ENCODE assay signal across 1 cellular context in the genomic region with DNA sequence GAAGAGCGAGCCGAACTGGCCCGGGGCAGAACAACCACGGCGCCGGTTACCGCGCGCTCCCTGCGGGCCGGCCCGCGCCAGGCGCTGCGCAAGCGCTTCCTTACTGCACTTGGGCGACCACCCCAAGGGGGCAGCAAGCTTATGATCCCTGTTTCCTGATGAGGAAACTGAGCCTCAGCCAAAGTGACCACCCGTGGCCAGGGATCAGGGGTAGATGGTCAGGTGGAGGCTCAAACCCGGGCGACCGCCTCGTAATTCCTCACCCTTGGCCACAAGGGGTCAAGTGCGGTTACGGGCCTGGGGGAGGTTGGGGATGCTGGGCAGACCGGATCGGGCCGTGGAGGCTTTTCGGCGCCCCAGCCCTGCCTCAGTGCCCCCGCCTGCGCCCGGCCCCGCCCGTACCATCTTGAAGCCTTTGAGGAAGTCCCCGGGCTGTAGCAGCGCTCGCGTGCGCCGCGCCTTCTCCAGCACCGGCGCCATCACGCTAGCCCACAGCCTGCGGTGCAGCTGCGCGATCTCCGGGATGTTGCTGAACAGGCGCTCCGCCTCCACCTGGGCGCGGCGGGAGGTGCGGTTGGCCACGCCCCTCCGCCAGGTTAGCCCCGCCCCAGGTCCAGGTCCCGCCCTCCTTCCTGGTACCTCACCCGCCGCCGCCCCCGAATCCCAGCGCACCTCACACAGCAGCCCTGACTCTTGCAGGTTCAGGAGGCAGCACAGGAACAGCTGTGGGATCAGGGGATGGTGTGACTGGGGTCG.
TF ChIP-seq lines count a peak whose summit lies in the region.

No MANE protein-coding gene starts in this region.

TF ChIP-seq in K562, 482 proteins besides CTCF, POLR2A, EP300 and RAD21 (continued from another document):
- TF ChIP-seq, protein P1, sequence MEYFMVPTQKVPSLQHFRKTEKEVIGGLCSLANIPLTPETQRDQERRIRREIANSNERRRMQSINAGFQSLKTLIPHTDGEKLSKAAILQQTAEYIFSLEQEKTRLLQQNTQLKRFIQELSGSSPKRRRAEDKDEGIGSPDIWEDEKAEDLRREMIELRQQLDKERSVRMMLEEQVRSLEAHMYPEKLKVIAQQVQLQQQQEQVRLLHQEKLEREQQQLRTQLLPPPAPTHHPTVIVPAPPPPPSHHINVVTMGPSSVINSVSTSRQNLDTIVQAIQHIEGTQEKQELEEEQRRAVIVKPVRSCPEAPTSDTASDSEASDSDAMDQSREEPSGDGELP (CRISPR knock-in tag; IDR thresholded peaks at IDR 0.05; ENCODE audit: borderline replicate concordance): peak; percentile 68
- TF ChIP-seq ZNF174 (CRISPR knock-in tag; IDR thresholded peaks at IDR 0.05): no peak
- TF ChIP-seq, protein P2, sequence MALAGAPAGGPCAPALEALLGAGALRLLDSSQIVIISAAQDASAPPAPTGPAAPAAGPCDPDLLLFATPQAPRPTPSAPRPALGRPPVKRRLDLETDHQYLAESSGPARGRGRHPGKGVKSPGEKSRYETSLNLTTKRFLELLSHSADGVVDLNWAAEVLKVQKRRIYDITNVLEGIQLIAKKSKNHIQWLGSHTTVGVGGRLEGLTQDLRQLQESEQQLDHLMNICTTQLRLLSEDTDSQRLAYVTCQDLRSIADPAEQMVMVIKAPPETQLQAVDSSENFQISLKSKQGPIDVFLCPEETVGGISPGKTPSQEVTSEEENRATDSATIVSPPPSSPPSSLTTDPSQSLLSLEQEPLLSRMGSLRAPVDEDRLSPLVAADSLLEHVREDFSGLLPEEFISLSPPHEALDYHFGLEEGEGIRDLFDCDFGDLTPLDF (CRISPR knock-in tag; IDR thresholded peaks at IDR 0.05): no peak
- no peak for TF ChIP-seq GABPB2 (CRISPR knock-in tag; conservative IDR thresholded peaks at IDR 0.05)
- TF ChIP-seq, protein P3, sequence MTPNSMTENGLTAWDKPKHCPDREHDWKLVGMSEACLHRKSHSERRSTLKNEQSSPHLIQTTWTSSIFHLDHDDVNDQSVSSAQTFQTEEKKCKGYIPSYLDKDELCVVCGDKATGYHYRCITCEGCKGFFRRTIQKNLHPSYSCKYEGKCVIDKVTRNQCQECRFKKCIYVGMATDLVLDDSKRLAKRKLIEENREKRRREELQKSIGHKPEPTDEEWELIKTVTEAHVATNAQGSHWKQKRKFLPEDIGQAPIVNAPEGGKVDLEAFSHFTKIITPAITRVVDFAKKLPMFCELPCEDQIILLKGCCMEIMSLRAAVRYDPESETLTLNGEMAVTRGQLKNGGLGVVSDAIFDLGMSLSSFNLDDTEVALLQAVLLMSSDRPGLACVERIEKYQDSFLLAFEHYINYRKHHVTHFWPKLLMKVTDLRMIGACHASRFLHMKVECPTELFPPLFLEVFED (CRISPR knock-in tag; conservative IDR thresholded peaks at IDR 0.05): no peak
- no peak for TF ChIP-seq ATF7 (IDR thresholded peaks at IDR 0.05)
- TF ChIP-seq NRF1 (conservative IDR thresholded peaks at IDR 0.05 in 1 of 2, IDR thresholded peaks at IDR 0.05 in 1 of 2): peak; percentile 49 to 63
- 0 out of 2 replicates have a peak, but pooled peaks have one; percentile 11 for TF ChIP-seq ZNF316 (IDR thresholded peaks at IDR 0.05)
- no peak for TF ChIP-seq TARDBP (IDR thresholded peaks at IDR 0.05)
- no peak for TF ChIP-seq HLTF (IDR thresholded peaks at IDR 0.05)
- TF ChIP-seq, protein P4, sequence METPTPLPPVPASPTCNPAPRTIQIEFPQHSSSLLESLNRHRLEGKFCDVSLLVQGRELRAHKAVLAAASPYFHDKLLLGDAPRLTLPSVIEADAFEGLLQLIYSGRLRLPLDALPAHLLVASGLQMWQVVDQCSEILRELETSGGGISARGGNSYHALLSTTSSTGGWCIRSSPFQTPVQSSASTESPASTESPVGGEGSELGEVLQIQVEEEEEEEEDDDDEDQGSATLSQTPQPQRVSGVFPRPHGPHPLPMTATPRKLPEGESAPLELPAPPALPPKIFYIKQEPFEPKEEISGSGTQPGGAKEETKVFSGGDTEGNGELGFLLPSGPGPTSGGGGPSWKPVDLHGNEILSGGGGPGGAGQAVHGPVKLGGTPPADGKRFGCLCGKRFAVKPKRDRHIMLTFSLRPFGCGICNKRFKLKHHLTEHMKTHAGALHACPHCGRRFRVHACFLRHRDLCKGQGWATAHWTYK (CRISPR knock-in tag; IDR thresholded peaks at IDR 0.05): no peak
- TF ChIP-seq RB1 (IDR thresholded peaks at IDR 0.05; ENCODE audit: low read depth): 0 out of 2 replicates have a peak, but pooled peaks have one; percentile 15
- 0 out of 2 replicates have a peak, but pooled peaks have one; percentile 18 for TF ChIP-seq RBM14 (IDR thresholded peaks at IDR 0.05; ENCODE audit: borderline replicate concordance, insufficient read depth, low read depth, low read length)
- TF ChIP-seq, protein P5, sequence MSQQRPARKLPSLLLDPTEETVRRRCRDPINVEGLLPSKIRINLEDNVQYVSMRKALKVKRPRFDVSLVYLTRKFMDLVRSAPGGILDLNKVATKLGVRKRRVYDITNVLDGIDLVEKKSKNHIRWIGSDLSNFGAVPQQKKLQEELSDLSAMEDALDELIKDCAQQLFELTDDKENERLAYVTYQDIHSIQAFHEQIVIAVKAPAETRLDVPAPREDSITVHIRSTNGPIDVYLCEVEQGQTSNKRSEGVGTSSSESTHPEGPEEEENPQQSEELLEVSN (IDR thresholded peaks at IDR 0.05; ENCODE audit: borderline replicate concordance in 1 of 2, extremely low read depth in 1 of 2, insufficient read depth in 1 of 2, insufficient read length in 1 of 2, low read depth in 1 of 2, low read length in 1 of 2, poor library complexity in 1 of 2, severe bottlenecking in 1 of 2): peak in 1 of 2 experiments; percentile 72
- TF ChIP-seq, protein P6, sequence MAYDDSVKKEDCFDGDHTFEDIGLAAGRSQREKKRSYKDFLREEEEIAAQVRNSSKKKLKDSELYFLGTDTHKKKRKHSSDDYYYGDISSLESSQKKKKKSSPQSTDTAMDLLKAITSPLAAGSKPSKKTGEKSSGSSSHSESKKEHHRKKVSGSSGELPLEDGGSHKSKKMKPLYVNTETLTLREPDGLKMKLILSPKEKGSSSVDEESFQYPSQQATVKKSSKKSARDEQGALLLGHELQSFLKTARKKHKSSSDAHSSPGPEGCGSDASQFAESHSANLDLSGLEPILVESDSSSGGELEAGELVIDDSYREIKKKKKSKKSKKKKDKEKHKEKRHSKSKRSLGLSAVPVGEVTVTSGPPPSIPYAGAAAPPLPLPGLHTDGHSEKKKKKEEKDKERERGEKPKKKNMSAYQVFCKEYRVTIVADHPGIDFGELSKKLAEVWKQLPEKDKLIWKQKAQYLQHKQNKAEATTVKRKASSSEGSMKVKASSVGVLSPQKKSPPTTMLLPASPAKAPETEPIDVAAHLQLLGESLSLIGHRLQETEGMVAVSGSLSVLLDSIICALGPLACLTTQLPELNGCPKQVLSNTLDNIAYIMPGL (CRISPR knock-in tag; IDR thresholded peaks at IDR 0.05): no peak
- no peak for TF ChIP-seq CSDE1 (IDR thresholded peaks at IDR 0.05)
- 0 out of 2 replicates have a peak, but pooled peaks have one; percentile 12 for TF ChIP-seq FOXK1 (CRISPR knock-in tag; IDR thresholded peaks at IDR 0.05; ENCODE audit: borderline replicate concordance)
- peak; percentile 50 for TF ChIP-seq BHLHE40 (IDR thresholded peaks at IDR 0.05; ENCODE audit: low read length)
- TF ChIP-seq ZFP1 (CRISPR knock-in tag; IDR thresholded peaks at IDR 0.05): no peak
- TF ChIP-seq, protein P7, sequence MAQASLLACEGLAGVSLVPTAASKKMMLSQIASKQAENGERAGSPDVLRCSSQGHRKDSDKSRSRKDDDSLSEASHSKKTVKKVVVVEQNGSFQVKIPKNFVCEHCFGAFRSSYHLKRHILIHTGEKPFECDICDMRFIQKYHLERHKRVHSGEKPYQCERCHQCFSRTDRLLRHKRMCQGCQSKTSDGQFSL (CRISPR knock-in tag; IDR thresholded peaks at IDR 0.05): no peak
- TF ChIP-seq, protein P7 (tag; IDR thresholded peaks at IDR 0.05): no peak
- TF ChIP-seq TRIM24 (IDR thresholded peaks at IDR 0.05): no peak
- TF ChIP-seq SAFB (IDR thresholded peaks at IDR 0.05; ENCODE audit: borderline replicate concordance, low read depth, low read length): peak; percentile 18; the same call in 1 of the 2 replicates
- TF ChIP-seq HMGN3 (IDR thresholded peaks at IDR 0.05; ENCODE audit: borderline replicate concordance, extremely low read depth, insufficient read length, low read depth, low read length): peak; percentile 4
- no peak for TF ChIP-seq ZNF212 (CRISPR knock-in tag; IDR thresholded peaks at IDR 0.05)
- TF ChIP-seq NR3C1 (CRISPR knock-in tag; IDR thresholded peaks at IDR 0.05): no peak
- no peak for TF ChIP-seq SMARCA5 (IDR thresholded peaks at IDR 0.05)
- no peak for TF ChIP-seq TFAM (CRISPR knock-in tag; conservative IDR thresholded peaks at IDR 0.05)
- TF ChIP-seq RAD51 (IDR thresholded peaks at IDR 0.05; ENCODE audit: borderline replicate concordance, low read depth): no peak
- TF ChIP-seq, protein P8, sequence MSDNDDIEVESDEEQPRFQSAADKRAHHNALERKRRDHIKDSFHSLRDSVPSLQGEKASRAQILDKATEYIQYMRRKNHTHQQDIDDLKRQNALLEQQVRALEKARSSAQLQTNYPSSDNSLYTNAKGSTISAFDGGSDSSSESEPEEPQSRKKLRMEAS (CRISPR knock-in tag; IDR thresholded peaks at IDR 0.05): peak; percentile 62
- no peak for TF ChIP-seq RBM39 (optimal IDR thresholded peaks at IDR 0.05; ENCODE audit: low read depth, low read length)
- peak; percentile 30 for TF ChIP-seq RBBP5 (IDR thresholded peaks at IDR 0.05; ENCODE audit: borderline replicate concordance, insufficient read depth, low read length, poor library complexity, severe bottlenecking)
- no peak for TF ChIP-seq ZNF444 (CRISPR knock-in tag; IDR thresholded peaks at IDR 0.05)
- peak; percentile 58 for TF ChIP-seq SP1 (CRISPR knock-in tag; IDR thresholded peaks at IDR 0.05)
- TF ChIP-seq, protein P9, sequence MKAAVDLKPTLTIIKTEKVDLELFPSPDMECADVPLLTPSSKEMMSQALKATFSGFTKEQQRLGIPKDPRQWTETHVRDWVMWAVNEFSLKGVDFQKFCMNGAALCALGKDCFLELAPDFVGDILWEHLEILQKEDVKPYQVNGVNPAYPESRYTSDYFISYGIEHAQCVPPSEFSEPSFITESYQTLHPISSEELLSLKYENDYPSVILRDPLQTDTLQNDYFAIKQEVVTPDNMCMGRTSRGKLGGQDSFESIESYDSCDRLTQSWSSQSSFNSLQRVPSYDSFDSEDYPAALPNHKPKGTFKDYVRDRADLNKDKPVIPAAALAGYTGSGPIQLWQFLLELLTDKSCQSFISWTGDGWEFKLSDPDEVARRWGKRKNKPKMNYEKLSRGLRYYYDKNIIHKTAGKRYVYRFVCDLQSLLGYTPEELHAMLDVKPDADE (conservative IDR thresholded peaks at IDR 0.05; ENCODE audit: control insufficient read depth, low read depth, low read length): peak; percentile 34; the same call in 1 of the 2 replicates
- peak in 2 of 3 experiments; percentile 70 to 85 for TF ChIP-seq YY1 (IDR thresholded peaks at IDR 0.05; ENCODE audit: borderline replicate concordance in 1 of 3, control insufficient read depth in 1 of 3, extremely low read depth in 1 of 3, insufficient read depth in 3 of 3, insufficient read length in 1 of 3, insufficient replicate concordance in 2 of 3, low read depth in 1 of 3, low read length in 2 of 3)
- TF ChIP-seq NFE2 (IDR thresholded peaks at IDR 0.05; ENCODE audit: low read depth): no peak
- TF ChIP-seq SMARCA4 (IDR thresholded peaks at IDR 0.05): no peak
- 0 out of 4 replicates have a peak, but pooled peaks of 1 of the 2 experiments have one; percentile 27 for TF ChIP-seq MAZ (CRISPR knock-in tag; conservative IDR thresholded peaks at IDR 0.05 in 1 of 2, IDR thresholded peaks at IDR 0.05 in 1 of 2)
- TF ChIP-seq, protein P10, sequence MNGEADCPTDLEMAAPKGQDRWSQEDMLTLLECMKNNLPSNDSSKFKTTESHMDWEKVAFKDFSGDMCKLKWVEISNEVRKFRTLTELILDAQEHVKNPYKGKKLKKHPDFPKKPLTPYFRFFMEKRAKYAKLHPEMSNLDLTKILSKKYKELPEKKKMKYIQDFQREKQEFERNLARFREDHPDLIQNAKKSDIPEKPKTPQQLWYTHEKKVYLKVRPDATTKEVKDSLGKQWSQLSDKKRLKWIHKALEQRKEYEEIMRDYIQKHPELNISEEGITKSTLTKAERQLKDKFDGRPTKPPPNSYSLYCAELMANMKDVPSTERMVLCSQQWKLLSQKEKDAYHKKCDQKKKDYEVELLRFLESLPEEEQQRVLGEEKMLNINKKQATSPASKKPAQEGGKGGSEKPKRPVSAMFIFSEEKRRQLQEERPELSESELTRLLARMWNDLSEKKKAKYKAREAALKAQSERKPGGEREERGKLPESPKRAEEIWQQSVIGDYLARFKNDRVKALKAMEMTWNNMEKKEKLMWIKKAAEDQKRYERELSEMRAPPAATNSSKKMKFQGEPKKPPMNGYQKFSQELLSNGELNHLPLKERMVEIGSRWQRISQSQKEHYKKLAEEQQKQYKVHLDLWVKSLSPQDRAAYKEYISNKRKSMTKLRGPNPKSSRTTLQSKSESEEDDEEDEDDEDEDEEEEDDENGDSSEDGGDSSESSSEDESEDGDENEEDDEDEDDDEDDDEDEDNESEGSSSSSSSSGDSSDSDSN (IDR thresholded peaks at IDR 0.05; ENCODE audit: borderline replicate concordance in 1 of 2, low read depth in 2 of 2, low read length in 2 of 2): peak in 1 of 2 experiments; percentile 8; a peak in 1 of 4 replicates
